In genomic region chr14:55754471-55754870, GRCh38 we compare ENCODE assay signal across 22 cellular contexts.
DNase-seq lines count a peak whose midpoint lies in the region; ATAC-seq, FAIRE-seq and TF ChIP-seq lines count a peak whose summit lies in the region.
"Had no signal": no experiment of that assay in that cellular context is flagged by ENCODE, and none has a peak within 500 bp of the region (broad histone marks: within the 10 kb centered on the region; RNA-seq: fewer than 3 reads in every experiment).

No MANE protein-coding gene starts in this region.

- H2BK20ac ChIP-seq in IMR-90 (ENCODE audit: low read depth, low read length) = no peak overlapping the region

- TF ChIP-seq POLR2A in A549 (IDR thresholded peaks at IDR 0.05; ENCODE audit: low read length) (no peak), IMR-90 (IDR thresholded peaks at IDR 0.05; ENCODE audit: low read depth, low read length) (no peak), right lobe of liver (IDR thresholded peaks at IDR 0.05) (no peak)

- no peak overlapping the region for H2AFZ ChIP-seq in IMR-90 (replicated peaks; ENCODE audit: low read length, poor library complexity)
- H2AFZ ChIP-seq in mesenchymal stem cell (ENCODE audit: low read depth, low read length) = no peak overlapping the region

- in situ Hi-C loops in IMR-90 (cut with MboI; ENCODE audit: low sequenced_read_pairs) = no loop called here

- TF ChIP-seq RAD21 in A549 (conservative IDR thresholded peaks at IDR 0.05 in 1 of 2, IDR thresholded peaks at IDR 0.05 in 1 of 2) (no peak), IMR-90 (IDR thresholded peaks at IDR 0.05; ENCODE audit: low read length) (no peak)

- CTCF ChIA-PET in A549 (lab: Yijun Ruan, JAX) = interaction anchor here (1.3 kb wide), 1 partner anchor 17 kb away, joined by 4 read pairs; no protein-coding TSS in a partner anchor
- CTCF ChIA-PET in IMR-90 (lab: Yijun Ruan, JAX) = no interaction called here

- H3K14ac ChIP-seq in IMR-90 (replicated peaks; ENCODE audit: low read depth, low read length) = no peak overlapping the region
- H3K14ac ChIP-seq in mesenchymal stem cell (ENCODE audit: low read length in 2 of 2) = no peak overlapping the region

- H3K27ac ChIP-seq in A549 (peak overlapping the region; percentile 59 to 87; a peak in 4 of 6 replicates), IMR-90 (ENCODE audit: insufficient read depth, low read length) (no peak overlapping the region), mesenchymal stem cell (ENCODE audit: low read length, poor library complexity, severe bottlenecking) (no peak overlapping the region), right lobe of liver (no peak overlapping the region), lower lobe of right lung (no peak overlapping the region)
- H3K27ac ChIP-seq: HL-60, SK-N-MC had no signal

- no peak overlapping the region for H2AK5ac ChIP-seq in IMR-90 (ENCODE audit: low read depth, low read length)
- no peak overlapping the region for H2AK5ac ChIP-seq in mesenchymal stem cell (ENCODE audit: low read length, severe bottlenecking)

- H3K79me1 ChIP-seq in IMR-90 (ENCODE audit: low read depth in 1 of 2, low read length in 2 of 2) = no peaks in the 10 kb centered on the region
- H3K79me1 ChIP-seq in mesenchymal stem cell (replicated peaks; ENCODE audit: low read length, poor library complexity, severe bottlenecking) = no peaks in the 10 kb centered on the region

- DNase-seq in A549 (ENCODE audit: low read depth in 1 of 2, low spot score in 1 of 2) (no peak), IMR-90 (no peak), choroid plexus epithelial cell (ENCODE audit: low read depth) (peak; percentile 23), mesenchymal stem cell (peak; percentile 15), OCI-M2 (lab: John Stamatoyannopoulos, UW; ENCODE audit: unreplicated experiment) (no peak), right lobe of liver (no peak), lower lobe of right lung (no peak)
- no peak for DNase-seq in activated CD8-positive, alpha-beta memory T cell treated with anti-CD3 and anti-CD28 coated beads, Interleukin-2, amount 50 U/mL, for 48 hours
- DNase-seq: 8988T; CD4-positive, alpha-beta memory T cell; DMS153; Karpas-422; MM.1S; NCI-H1105; NCI-H2081; NCI-H2171 treated with DMSO at 0.1 percent for 48 hours; NCI-H446 treated with DMSO at 0.1 percent for 48 hours; SHP77 had no signal

- no peaks in the 10 kb centered on the region for H3K36me3 ChIP-seq in IMR-90 (ENCODE audit: control insufficient read depth, insufficient read depth, low read length)
- H3K36me3 ChIP-seq in mesenchymal stem cell (ENCODE audit: control insufficient read depth in 1 of 2, insufficient read depth in 2 of 2, low read depth in 1 of 2, low read length in 2 of 2) = no peaks in the 10 kb centered on the region
- H3K36me3 ChIP-seq in right lobe of liver = no peaks in the 10 kb centered on the region
- no peaks in the 10 kb centered on the region for H3K36me3 ChIP-seq in lower lobe of right lung

- intact Hi-C loops in IMR-90 (cut with micrococcal nuclease) (no loop called here), right lobe of liver (cut with DNase I) (no loop called here), lower lobe of right lung (cut with DNase I) (no loop called here)

- TF ChIP-seq CTCF in A549 (IDR thresholded peaks at IDR 0.05) = no peak
- no peak for TF ChIP-seq CTCF in IMR-90 (conservative IDR thresholded peaks at IDR 0.05; ENCODE audit: low read depth, low read length)
- TF ChIP-seq CTCF in choroid plexus epithelial cell (conservative IDR thresholded peaks at IDR 0.05; ENCODE audit: low read depth, low read length) = no peak
- TF ChIP-seq CTCF in right lobe of liver (IDR thresholded peaks at IDR 0.05) = no peak
- no peak for TF ChIP-seq CTCF in lower lobe of right lung (IDR thresholded peaks at IDR 0.05)

- peaks cover 5% of the 10 kb centered on the region for H3K9me1 ChIP-seq in IMR-90 (ENCODE audit: insufficient read depth, low read length)

- H4K20me1 ChIP-seq in IMR-90 (ENCODE audit: insufficient read depth, low read length) = no peaks in the 10 kb centered on the region

- H3K23ac ChIP-seq in IMR-90 (ENCODE audit: low read depth, low read length) (no peak overlapping the region), mesenchymal stem cell (ENCODE audit: low read length in 2 of 2) (no peak overlapping the region)

- FAIRE-seq in A549 (lab: Jason Lieb, UNC) = no peak
- FAIRE-seq: GM12891, GM19239 had no signal

- no peak overlapping the region for H3K18ac ChIP-seq in IMR-90 (ENCODE audit: low read depth, low read length)
- no peak overlapping the region for H3K18ac ChIP-seq in mesenchymal stem cell (ENCODE audit: low read depth in 1 of 2, low read length in 2 of 2)

- H3K9ac ChIP-seq in IMR-90 (ENCODE audit: low read depth, low read length) (no peak overlapping the region), mesenchymal stem cell (ENCODE audit: low read length) (no peak overlapping the region)

- no peak overlapping the region for H3K56ac ChIP-seq in IMR-90 (ENCODE audit: extremely low read depth, insufficient read depth, low read length)

- POLR2A ChIA-PET in A549 (lab: Yijun Ruan, JAX) (no interaction called here), IMR-90 (lab: Charles Lee; ENCODE audit: unreplicated experiment) (no interaction called here)

- ATAC-seq in A549 (no peak), IMR-90 (ENCODE audit: low read depth) (no peak), right lobe of liver (no peak), lower lobe of right lung (no peak)

- H4K8ac ChIP-seq in IMR-90 (ENCODE audit: low read depth in 2 of 2, low read length in 2 of 2) (no peak overlapping the region), mesenchymal stem cell (ENCODE audit: low read length) (no peak overlapping the region)

- H4K5ac ChIP-seq in IMR-90 (ENCODE audit: low read depth, low read length) = no peak overlapping the region

- TF ChIP-seq EP300 in A549 (IDR thresholded peaks at IDR 0.05) = no peak

- H3K9me3 ChIP-seq in A549 = no peaks in the 10 kb centered on the region
- no peaks in the 10 kb centered on the region for H3K9me3 ChIP-seq in IMR-90 (ENCODE audit: control insufficient read depth, insufficient read depth, low read length)
- no peaks in the 10 kb centered on the region for H3K9me3 ChIP-seq in mesenchymal stem cell (ENCODE audit: control insufficient read depth, low read length)
- H3K9me3 ChIP-seq in right lobe of liver = no peaks in the 10 kb centered on the region
- H3K9me3 ChIP-seq in lower lobe of right lung = no peaks in the 10 kb centered on the region

- no peak overlapping the region for H2AK9ac ChIP-seq in IMR-90 (replicated peaks; ENCODE audit: low read depth, low read length, poor library complexity)

- dilution Hi-C loops in IMR-90 (cut with HindIII; ENCODE audit: low sequenced_read_pairs, unreplicated experiment) = no loop called here

- H2BK15ac ChIP-seq in IMR-90 (ENCODE audit: low read depth, low read length) (no peak overlapping the region), mesenchymal stem cell (ENCODE audit: low read depth, poor library complexity, severe bottlenecking) (peak overlapping the region; percentile 15)

- H3K27me3 ChIP-seq in IMR-90 (ENCODE audit: control insufficient read depth, insufficient read depth, low read length) = no peaks in the 10 kb centered on the region; the same call in 1 of the 2 replicates
- H3K27me3 ChIP-seq in mesenchymal stem cell (ENCODE audit: control insufficient read depth in 1 of 2, insufficient read depth in 1 of 2, low read length in 2 of 2) = no peaks in the 10 kb centered on the region
- H3K27me3 ChIP-seq in right lobe of liver = no peaks in the 10 kb centered on the region
- no peaks in the 10 kb centered on the region for H3K27me3 ChIP-seq in lower lobe of right lung (ENCODE audit: low read depth)

- no peak overlapping the region for H3K4ac ChIP-seq in IMR-90 (ENCODE audit: low read depth, low read length)
- H3K4ac ChIP-seq in mesenchymal stem cell (ENCODE audit: low read depth in 1 of 2, low read length in 2 of 2) = no peak overlapping the region

- 98% methylated on average over 2 of the region's 2 CpGs for WGBS in A549 (ENCODE audit: missing lambda C conversion rate)
- no CpG with 5 or more reads among the region's 2 CpGs for WGBS in IMR-90 (ENCODE audit: extremely low coverage in 2 of 2, insufficient read length in 1 of 2), 2 experiments
- WGBS in mesenchymal stem cell = 95% methylated on average over 2 of the region's 2 CpGs
- WGBS in right lobe of liver (ENCODE audit: insufficient coverage, low coverage, low lambda C conversion rate, missing lambda C conversion rate) = 100% methylated on average over 2 of the region's 2 CpGs

- H2BK5ac ChIP-seq in IMR-90 (ENCODE audit: low read depth, low read length, poor library complexity, severe bottlenecking) (no peak overlapping the region), mesenchymal stem cell (ENCODE audit: low read depth, low read length, poor library complexity, severe bottlenecking) (no peak overlapping the region)

- H2BK120ac ChIP-seq in IMR-90 (ENCODE audit: low read depth, low read length) (no peak overlapping the region), mesenchymal stem cell (ENCODE audit: low read depth, low read length) (no peak overlapping the region)

- peaks cover 56% of the 10 kb centered on the region for H3K4me1 ChIP-seq in A549
- peaks cover 9% of the 10 kb centered on the region for H3K4me1 ChIP-seq in IMR-90 (ENCODE audit: control insufficient read depth, insufficient read depth, low read length)
- peaks cover 15% of the 10 kb centered on the region for H3K4me1 ChIP-seq in mesenchymal stem cell (ENCODE audit: control insufficient read depth, insufficient read depth, low read depth, low read length)
- H3K4me1 ChIP-seq in right lobe of liver = peaks cover 0 to 4% (median 0%) of the 10 kb centered on the region in 4 donors
- peaks cover 17% of the 10 kb centered on the region for H3K4me1 ChIP-seq in lower lobe of right lung

- H3K4me3 ChIP-seq in A549 (no peak overlapping the region), IMR-90 (ENCODE audit: insufficient read depth, low read depth, low read length) (no peak overlapping the region), choroid plexus epithelial cell (ENCODE audit: low read depth, low read length) (no peak overlapping the region), mesenchymal stem cell (ENCODE audit: insufficient read depth in 1 of 2, low read depth in 1 of 2, low read length in 2 of 2) (no peak overlapping the region), right lobe of liver (no peak overlapping the region), lower lobe of right lung (no peak overlapping the region)
- H3K4me3 ChIP-seq: SK-N-MC had no signal

- no TSS peak for BruUV-seq in IMR-90 (replicated peaks; lab: Mats Ljungman, UMichigan)

- H3K4me2 ChIP-seq in A549 = no peak overlapping the region
- H3K4me2 ChIP-seq in IMR-90 (ENCODE audit: low read depth, low read length) = no peak overlapping the region
- H3K4me2 ChIP-seq in mesenchymal stem cell (ENCODE audit: low read length, poor library complexity, severe bottlenecking) = no peak overlapping the region

- H4K91ac ChIP-seq in IMR-90 (ENCODE audit: insufficient read depth, low read depth, low read length) (peak overlapping the region; percentile 17; the same call in 1 of the 2 replicates), mesenchymal stem cell (ENCODE audit: low read length) (no peak overlapping the region)

- no peak overlapping the region for H2BK12ac ChIP-seq in mesenchymal stem cell (ENCODE audit: low read length in 2 of 2)

TF ChIP-seq in A549, 52 proteins besides CTCF, POLR2A, EP300 and RAD21 (continues in another document):
- TF ChIP-seq HOXA7 (CRISPR knock-in tag; IDR thresholded peaks at IDR 0.05) = no peak

Comparison
In these comparisons a context has a peak if more than half of its experiments do, and no peak if none do; other contexts are left out.
1. DNase-seq: peak in choroid plexus epithelial cell (single experiment) and mesenchymal stem cell (single experiment); none in A549 (0 of 2), IMR-90 (single experiment), OCI-M2 (single experiment), right lobe of liver (0 of 3), activated CD8-positive, alpha-beta memory T cell treated with anti-CD3 and anti-CD28 coated beads, Interleukin-2, amount 50 U/mL, for 48 hours (single experiment) and lower lobe of right lung (single experiment).
2. H3K27ac ChIP-seq: peak in A549 (2 of 2); none in IMR-90 (single experiment), mesenchymal stem cell (single experiment), right lobe of liver (0 of 3) and lower lobe of right lung (single experiment).